ENCODE assay signal across 2 cellular contexts in the genomic region with DNA sequence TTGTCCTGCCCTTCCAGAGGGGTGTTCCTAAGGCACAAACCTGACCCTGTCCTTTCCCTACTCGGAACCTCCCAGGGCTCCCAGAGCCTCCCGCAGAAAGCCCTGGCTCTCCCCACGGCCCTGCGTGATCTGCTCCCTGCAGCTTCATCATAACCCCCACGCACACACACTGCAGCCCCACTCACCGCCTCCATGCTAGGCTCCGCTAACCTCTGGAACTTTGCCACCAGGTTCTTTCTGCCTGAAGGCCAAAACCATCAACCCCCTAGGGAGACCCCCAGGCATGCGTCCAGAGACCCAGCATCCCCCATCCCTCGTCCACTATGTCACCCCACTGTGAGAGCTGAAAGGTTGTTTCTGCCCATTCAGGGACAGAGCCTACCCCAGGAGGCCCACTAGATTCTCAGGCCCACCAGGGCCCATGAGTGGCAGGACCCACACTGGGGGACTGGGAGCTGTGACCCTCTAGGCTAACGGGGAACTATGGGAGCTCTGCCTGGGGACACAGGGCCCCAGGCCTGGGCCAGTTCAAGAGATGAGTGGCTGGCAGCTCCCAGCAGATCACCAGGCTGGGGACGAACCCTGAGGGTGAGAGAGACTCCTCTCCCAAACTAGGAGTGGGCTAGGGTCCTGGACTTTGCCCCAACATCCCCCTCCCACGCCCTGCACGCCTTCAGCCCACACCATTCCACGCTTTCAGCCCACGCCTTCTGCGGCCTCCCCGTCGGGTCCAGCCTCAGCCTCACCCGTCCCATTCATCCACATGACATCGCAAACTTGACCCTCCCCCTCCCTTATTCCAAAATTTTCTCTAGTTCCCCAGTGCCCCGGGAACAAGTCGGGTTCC.
TF ChIP-seq lines count a peak whose summit lies in the region.

No MANE protein-coding gene starts in this region.

TF ChIP-seq in SK-N-SH, 30 proteins besides CTCF, POLR2A, EP300 and RAD21 (continued from another document):
- TF ChIP-seq, protein P1, sequence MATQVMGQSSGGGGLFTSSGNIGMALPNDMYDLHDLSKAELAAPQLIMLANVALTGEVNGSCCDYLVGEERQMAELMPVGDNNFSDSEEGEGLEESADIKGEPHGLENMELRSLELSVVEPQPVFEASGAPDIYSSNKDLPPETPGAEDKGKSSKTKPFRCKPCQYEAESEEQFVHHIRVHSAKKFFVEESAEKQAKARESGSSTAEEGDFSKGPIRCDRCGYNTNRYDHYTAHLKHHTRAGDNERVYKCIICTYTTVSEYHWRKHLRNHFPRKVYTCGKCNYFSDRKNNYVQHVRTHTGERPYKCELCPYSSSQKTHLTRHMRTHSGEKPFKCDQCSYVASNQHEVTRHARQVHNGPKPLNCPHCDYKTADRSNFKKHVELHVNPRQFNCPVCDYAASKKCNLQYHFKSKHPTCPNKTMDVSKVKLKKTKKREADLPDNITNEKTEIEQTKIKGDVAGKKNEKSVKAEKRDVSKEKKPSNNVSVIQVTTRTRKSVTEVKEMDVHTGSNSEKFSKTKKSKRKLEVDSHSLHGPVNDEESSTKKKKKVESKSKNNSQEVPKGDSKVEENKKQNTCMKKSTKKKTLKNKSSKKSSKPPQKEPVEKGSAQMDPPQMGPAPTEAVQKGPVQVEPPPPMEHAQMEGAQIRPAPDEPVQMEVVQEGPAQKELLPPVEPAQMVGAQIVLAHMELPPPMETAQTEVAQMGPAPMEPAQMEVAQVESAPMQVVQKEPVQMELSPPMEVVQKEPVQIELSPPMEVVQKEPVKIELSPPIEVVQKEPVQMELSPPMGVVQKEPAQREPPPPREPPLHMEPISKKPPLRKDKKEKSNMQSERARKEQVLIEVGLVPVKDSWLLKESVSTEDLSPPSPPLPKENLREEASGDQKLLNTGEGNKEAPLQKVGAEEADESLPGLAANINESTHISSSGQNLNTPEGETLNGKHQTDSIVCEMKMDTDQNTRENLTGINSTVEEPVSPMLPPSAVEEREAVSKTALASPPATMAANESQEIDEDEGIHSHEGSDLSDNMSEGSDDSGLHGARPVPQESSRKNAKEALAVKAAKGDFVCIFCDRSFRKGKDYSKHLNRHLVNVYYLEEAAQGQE (IDR thresholded peaks at IDR 0.05; ENCODE audit: low read depth, low read length) = no peak
- TF ChIP-seq, protein P2, sequence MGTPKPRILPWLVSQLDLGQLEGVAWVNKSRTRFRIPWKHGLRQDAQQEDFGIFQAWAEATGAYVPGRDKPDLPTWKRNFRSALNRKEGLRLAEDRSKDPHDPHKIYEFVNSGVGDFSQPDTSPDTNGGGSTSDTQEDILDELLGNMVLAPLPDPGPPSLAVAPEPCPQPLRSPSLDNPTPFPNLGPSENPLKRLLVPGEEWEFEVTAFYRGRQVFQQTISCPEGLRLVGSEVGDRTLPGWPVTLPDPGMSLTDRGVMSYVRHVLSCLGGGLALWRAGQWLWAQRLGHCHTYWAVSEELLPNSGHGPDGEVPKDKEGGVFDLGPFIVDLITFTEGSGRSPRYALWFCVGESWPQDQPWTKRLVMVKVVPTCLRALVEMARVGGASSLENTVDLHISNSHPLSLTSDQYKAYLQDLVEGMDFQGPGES (IDR thresholded peaks at IDR 0.05; ENCODE audit: low read depth, low read length) = no peak

TF ChIP-seq in SK-N-SH treated with all-trans-retinoic acid at 6 μM for 48 hours, 23 proteins besides CTCF, POLR2A, EP300 and RAD21 (continued from another document):
- TF ChIP-seq, protein P3, sequence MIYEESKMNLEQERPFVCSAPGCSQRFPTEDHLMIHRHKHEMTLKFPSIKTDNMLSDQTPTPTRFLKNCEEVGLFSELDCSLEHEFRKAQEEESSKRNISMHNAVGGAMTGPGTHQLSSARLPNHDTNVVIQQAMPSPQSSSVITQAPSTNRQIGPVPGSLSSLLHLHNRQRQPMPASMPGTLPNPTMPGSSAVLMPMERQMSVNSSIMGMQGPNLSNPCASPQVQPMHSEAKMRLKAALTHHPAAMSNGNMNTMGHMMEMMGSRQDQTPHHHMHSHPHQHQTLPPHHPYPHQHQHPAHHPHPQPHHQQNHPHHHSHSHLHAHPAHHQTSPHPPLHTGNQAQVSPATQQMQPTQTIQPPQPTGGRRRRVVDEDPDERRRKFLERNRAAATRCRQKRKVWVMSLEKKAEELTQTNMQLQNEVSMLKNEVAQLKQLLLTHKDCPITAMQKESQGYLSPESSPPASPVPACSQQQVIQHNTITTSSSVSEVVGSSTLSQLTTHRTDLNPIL (CRISPR knock-in tag; IDR thresholded peaks at IDR 0.05; ENCODE audit: low read depth) = no peak
- TF ChIP-seq ZC3H10 (CRISPR knock-in tag; IDR thresholded peaks at IDR 0.05) = no peak
- TF ChIP-seq, protein P4, sequence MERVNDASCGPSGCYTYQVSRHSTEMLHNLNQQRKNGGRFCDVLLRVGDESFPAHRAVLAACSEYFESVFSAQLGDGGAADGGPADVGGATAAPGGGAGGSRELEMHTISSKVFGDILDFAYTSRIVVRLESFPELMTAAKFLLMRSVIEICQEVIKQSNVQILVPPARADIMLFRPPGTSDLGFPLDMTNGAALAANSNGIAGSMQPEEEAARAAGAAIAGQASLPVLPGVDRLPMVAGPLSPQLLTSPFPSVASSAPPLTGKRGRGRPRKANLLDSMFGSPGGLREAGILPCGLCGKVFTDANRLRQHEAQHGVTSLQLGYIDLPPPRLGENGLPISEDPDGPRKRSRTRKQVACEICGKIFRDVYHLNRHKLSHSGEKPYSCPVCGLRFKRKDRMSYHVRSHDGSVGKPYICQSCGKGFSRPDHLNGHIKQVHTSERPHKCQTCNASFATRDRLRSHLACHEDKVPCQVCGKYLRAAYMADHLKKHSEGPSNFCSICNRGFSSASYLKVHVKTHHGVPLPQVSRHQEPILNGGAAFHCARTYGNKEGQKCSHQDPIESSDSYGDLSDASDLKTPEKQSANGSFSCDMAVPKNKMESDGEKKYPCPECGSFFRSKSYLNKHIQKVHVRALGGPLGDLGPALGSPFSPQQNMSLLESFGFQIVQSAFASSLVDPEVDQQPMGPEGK (CRISPR knock-in tag; IDR thresholded peaks at IDR 0.05; ENCODE audit: borderline replicate concordance) = no peak
- no peak for TF ChIP-seq GLIS3 (CRISPR knock-in tag; IDR thresholded peaks at IDR 0.05)
- TF ChIP-seq, protein P5, sequence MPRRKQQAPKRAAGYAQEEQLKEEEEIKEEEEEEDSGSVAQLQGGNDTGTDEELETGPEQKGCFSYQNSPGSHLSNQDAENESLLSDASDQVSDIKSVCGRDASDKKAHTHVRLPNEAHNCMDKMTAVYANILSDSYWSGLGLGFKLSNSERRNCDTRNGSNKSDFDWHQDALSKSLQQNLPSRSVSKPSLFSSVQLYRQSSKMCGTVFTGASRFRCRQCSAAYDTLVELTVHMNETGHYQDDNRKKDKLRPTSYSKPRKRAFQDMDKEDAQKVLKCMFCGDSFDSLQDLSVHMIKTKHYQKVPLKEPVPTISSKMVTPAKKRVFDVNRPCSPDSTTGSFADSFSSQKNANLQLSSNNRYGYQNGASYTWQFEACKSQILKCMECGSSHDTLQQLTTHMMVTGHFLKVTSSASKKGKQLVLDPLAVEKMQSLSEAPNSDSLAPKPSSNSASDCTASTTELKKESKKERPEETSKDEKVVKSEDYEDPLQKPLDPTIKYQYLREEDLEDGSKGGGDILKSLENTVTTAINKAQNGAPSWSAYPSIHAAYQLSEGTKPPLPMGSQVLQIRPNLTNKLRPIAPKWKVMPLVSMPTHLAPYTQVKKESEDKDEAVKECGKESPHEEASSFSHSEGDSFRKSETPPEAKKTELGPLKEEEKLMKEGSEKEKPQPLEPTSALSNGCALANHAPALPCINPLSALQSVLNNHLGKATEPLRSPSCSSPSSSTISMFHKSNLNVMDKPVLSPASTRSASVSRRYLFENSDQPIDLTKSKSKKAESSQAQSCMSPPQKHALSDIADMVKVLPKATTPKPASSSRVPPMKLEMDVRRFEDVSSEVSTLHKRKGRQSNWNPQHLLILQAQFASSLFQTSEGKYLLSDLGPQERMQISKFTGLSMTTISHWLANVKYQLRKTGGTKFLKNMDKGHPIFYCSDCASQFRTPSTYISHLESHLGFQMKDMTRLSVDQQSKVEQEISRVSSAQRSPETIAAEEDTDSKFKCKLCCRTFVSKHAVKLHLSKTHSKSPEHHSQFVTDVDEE (CRISPR knock-in tag; IDR thresholded peaks at IDR 0.05) = no peak
- no peak for TF ChIP-seq ESRRG (CRISPR knock-in tag; IDR thresholded peaks at IDR 0.05)
- TF ChIP-seq ZFP30 (CRISPR knock-in tag; IDR thresholded peaks at IDR 0.05) = no peak
- no peak for TF ChIP-seq PPARA (CRISPR knock-in tag; IDR thresholded peaks at IDR 0.05; ENCODE audit: borderline replicate concordance)
- TF ChIP-seq BACH2 (CRISPR knock-in tag; IDR thresholded peaks at IDR 0.05; ENCODE audit: borderline replicate concordance) = no peak
- no peak for TF ChIP-seq CSDC2 (CRISPR knock-in tag; IDR thresholded peaks at IDR 0.05)
- no peak for TF ChIP-seq ARNTL (CRISPR knock-in tag; IDR thresholded peaks at IDR 0.05; ENCODE audit: borderline replicate concordance, low read depth)
- TF ChIP-seq, protein P6, sequence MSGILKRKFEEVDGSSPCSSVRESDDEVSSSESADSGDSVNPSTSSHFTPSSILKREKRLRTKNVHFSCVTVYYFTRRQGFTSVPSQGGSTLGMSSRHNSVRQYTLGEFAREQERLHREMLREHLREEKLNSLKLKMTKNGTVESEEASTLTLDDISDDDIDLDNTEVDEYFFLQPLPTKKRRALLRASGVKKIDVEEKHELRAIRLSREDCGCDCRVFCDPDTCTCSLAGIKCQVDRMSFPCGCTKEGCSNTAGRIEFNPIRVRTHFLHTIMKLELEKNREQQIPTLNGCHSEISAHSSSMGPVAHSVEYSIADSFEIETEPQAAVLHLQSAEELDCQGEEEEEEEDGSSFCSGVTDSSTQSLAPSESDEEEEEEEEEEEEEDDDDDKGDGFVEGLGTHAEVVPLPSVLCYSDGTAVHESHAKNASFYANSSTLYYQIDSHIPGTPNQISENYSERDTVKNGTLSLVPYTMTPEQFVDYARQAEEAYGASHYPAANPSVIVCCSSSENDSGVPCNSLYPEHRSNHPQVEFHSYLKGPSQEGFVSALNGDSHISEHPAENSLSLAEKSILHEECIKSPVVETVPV (CRISPR knock-in tag; IDR thresholded peaks at IDR 0.05) = no peak
- no peak for TF ChIP-seq OSR1 (CRISPR knock-in tag; IDR thresholded peaks at IDR 0.05)
- no peak for TF ChIP-seq ZNF8 (CRISPR knock-in tag; IDR thresholded peaks at IDR 0.05)
- no peak for TF ChIP-seq RARB (CRISPR knock-in tag; IDR thresholded peaks at IDR 0.05)
- no peak for TF ChIP-seq TOX (CRISPR knock-in tag; IDR thresholded peaks at IDR 0.05; ENCODE audit: borderline replicate concordance)
